22 cellular contexts compared by ENCODE assay signal in the genomic region with DNA sequence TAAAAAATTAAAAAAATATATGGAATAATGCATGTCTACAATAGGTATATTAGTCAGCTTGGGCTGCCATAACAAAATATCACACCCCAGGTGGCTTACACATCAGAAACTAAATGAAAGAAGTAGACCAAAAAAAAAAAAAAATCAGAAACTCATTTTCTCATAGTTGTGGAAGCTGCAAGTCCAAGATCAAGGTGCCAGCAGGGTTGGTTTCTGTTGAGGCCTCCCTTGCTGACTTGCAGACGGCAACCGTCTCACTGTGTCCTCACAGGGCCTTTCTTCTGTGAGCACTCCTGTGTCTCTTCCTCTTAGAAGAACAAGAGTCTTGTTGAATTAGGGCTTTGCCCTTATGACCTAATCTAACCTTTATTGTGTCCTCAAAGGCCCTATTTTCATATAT.
DNase-seq lines count a peak whose midpoint lies in the region; ATAC-seq and TF ChIP-seq lines count a peak whose summit lies in the region.
"Had no signal": no experiment of that assay in that cellular context is flagged by ENCODE, and none has a peak within 500 bp of the region (broad histone marks: within the 10 kb centered on the region; RNA-seq: fewer than 3 reads in every experiment).

No MANE protein-coding gene starts in this region.

- no peak overlapping the region for H3K4me3 ChIP-seq in HEK293 (ENCODE audit: low read depth, low read length)
- H3K4me3 ChIP-seq: BLaER1, GM12878 had no signal

- H3K36me3 ChIP-seq in HEK293 (ENCODE audit: control insufficient read depth in 2 of 2, insufficient read depth in 1 of 2, low read length in 2 of 2) = no peaks in the 10 kb centered on the region
- H3K36me3 ChIP-seq: BE2C, BLaER1 had no signal

- no peak for TF ChIP-seq CTCF in HEK293 (tag by site-specific recombination; IDR thresholded peaks at IDR 0.05)

- DNase-seq in NCI-H146 (lab: John Stamatoyannopoulos, UW) (peak; percentile 50), RPMI8226 (peak; percentile 17), NCI-H2196 treated with DMSO at 0.1 percent for 48 hours (lab: John Stamatoyannopoulos, UW; ENCODE audit: unreplicated experiment) (no peak)
- DNase-seq in activated naive CD4-positive, alpha-beta T cell (lab: John Stamatoyannopoulos, UW) = no peak
- DNase-seq: 8988T; ACHN; BE2C; C1 segment of cervical spinal cord; CD4-positive, alpha-beta memory T cell; CD4-positive, CD25-positive, alpha-beta regulatory T cell; CD8-positive, alpha-beta memory T cell; COR-L47; DMS153; DMS53; DMS79; DND-41; EL; GDM1 had no signal

- no peak overlapping the region for H3K27ac ChIP-seq in HEK293 (ENCODE audit: extremely low read depth, low read depth, low read length)
- H3K27ac ChIP-seq: BLaER1 had no signal

- H3K4me1 ChIP-seq in HEK293 (ENCODE audit: control insufficient read depth, insufficient read depth, low read length) = no peaks in the 10 kb centered on the region
- H3K4me1 ChIP-seq: BE2C, BLaER1 had no signal

- ATAC-seq in HG02840 (IDR thresholded peaks at IDR 0.05; ENCODE audit: low FRiP score, unreplicated experiment) = no peak
- ATAC-seq: GM12878 had no signal

- CTCF ChIA-PET in HEK293 (lab: Yijun Ruan, JAX) = interaction anchor here (1.4 to 2.1 kb wide), 2 partner anchors 18 to 21 kb away, joined by 4 to 13 read pairs; no protein-coding TSS in a partner anchor

- no peaks in the 10 kb centered on the region for H3K9me3 ChIP-seq in HEK293 (ENCODE audit: control insufficient read depth, insufficient read depth, low read depth, low read length)
- H3K9me3 ChIP-seq: BE2C, BLaER1 had no signal

- POLR2A ChIA-PET in HEK293 (lab: Yijun Ruan, JAX) = interaction anchor here (0.7 kb wide), 1 partner anchor 326 kb away, joined by 3 read pairs; no protein-coding TSS in a partner anchor

TF ChIP-seq in HEK293, 187 proteins besides CTCF, POLR2A, EP300 and RAD21:
- TF ChIP-seq, protein P1, sequence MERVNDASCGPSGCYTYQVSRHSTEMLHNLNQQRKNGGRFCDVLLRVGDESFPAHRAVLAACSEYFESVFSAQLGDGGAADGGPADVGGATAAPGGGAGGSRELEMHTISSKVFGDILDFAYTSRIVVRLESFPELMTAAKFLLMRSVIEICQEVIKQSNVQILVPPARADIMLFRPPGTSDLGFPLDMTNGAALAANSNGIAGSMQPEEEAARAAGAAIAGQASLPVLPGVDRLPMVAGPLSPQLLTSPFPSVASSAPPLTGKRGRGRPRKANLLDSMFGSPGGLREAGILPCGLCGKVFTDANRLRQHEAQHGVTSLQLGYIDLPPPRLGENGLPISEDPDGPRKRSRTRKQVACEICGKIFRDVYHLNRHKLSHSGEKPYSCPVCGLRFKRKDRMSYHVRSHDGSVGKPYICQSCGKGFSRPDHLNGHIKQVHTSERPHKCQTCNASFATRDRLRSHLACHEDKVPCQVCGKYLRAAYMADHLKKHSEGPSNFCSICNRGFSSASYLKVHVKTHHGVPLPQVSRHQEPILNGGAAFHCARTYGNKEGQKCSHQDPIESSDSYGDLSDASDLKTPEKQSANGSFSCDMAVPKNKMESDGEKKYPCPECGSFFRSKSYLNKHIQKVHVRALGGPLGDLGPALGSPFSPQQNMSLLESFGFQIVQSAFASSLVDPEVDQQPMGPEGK (tag by site-specific recombination; IDR thresholded peaks at IDR 0.05) = no peak
- TF ChIP-seq FEZF1 (tag by site-specific recombination; IDR thresholded peaks at IDR 0.05) (no peak), ZNF830 (tag by site-specific recombination; IDR thresholded peaks at IDR 0.05; ENCODE audit: low read depth) (no peak), ZNF548 (tag by site-specific recombination; IDR thresholded peaks at IDR 0.05) (peak; percentile 98)
- TF ChIP-seq, protein P2, sequence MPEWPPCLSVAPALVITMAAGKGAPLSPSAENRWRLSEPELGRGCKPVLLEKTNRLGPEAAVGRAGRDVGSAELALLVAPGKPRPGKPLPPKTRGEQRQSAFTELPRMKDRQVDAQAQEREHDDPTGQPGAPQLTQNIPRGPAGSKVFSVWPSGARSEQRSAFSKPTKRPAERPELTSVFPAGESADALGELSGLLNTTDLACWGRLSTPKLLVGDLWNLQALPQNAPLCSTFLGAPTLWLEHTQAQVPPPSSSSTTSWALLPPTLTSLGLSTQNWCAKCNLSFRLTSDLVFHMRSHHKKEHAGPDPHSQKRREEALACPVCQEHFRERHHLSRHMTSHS (tag by site-specific recombination; IDR thresholded peaks at IDR 0.05) = no peak

Comparison
In these comparisons a context has a peak if more than half of its experiments do, and no peak if none do; other contexts are left out.
1. DNase-seq: peak in NCI-H146 (single experiment) and RPMI8226 (single experiment); none in activated naive CD4-positive, alpha-beta T cell (0 of 4) and NCI-H2196 treated with DMSO at 0.1 percent for 48 hours (single experiment).